In the genomic region with DNA sequence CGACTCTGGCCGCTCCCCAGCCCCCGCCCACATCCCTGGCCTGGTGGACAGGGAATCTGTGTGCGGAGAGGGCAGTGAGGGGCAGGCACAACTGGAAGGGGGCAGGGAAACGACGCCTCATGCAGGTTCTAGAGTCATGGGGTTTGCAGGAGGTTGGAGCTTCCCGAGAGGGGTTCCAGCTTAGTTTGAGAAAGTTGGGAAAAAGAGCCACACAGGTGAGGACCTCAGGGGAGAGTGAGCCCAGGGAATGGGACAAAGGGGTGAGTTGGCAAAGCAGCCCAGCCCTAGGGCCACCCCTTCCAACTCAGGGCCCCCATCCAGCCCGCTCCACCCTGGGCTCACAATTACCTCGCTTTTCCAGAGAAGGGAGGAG, we compare ENCODE assay signal across 9 cellular contexts. TPM values are rescaled to one million over a fixed set of nuclear protein-coding genes. Genes with fewer than 3 reads are reported as not detected.
A peak's percentile ranks its signal among the peaks of the same experiment; 100 is the strongest.
DNase-seq lines count a peak whose midpoint lies in the region; ATAC-seq and TF ChIP-seq lines count a peak whose summit lies in the region.
"Had no signal": no experiment of that assay in that cellular context is flagged by ENCODE, and none has a peak within 500 bp of the region (broad histone marks: within the 10 kb centered on the region; RNA-seq: fewer than 3 reads in every experiment).

No MANE protein-coding gene starts in this region.

- H3K4me1 ChIP-seq in duodenal mucosa (ENCODE audit: control insufficient read depth in 1 of 2, insufficient read depth in 2 of 2, low read length in 2 of 2) (peaks cover 40 to 47% of the 10 kb centered on the region in 2 donors), lung (ENCODE audit: control insufficient read depth in 2 of 2, insufficient read depth in 2 of 2, low read length in 2 of 2) (peaks cover 0 to 12% of the 10 kb centered on the region in 2 donors), transverse colon (peaks cover 11 to 52% (median 16%) of the 10 kb centered on the region in 4 donors)

- TF ChIP-seq POLR2A in transverse colon (IDR thresholded peaks at IDR 0.05): no peak

- TF ChIP-seq CTCF in AG09309 (IDR thresholded peaks at IDR 0.05; ENCODE audit: control insufficient read depth, insufficient read depth, low read depth, low read length, missing control alignments) (no peak), lung (IDR thresholded peaks at IDR 0.05; ENCODE audit: control extremely low read depth, extremely low read depth) (no peak), transverse colon (IDR thresholded peaks at IDR 0.05) (no peak)

- intact Hi-C loops in transverse colon (cut with DNase I; ENCODE audit: low total_unique reads): no loop called here

- DNase-seq in AG09309 (ENCODE audit: low read depth) (no peak), LHCN-M2 (ENCODE audit: low read depth) (peak; percentile 91), lung (ENCODE audit: low spot score) (no peak), transverse colon (peak; percentile 54)
- no peak for DNase-seq in stimulated activated CD4-positive, alpha-beta T cell treated with anti-CD3 and anti-CD28 coated beads, Interleukin-4, amount 100 ng/mL, for 4 hours
- no peak for DNase-seq in activated CD4-positive, CD25-positive, alpha-beta regulatory T cell (lab: John Stamatoyannopoulos, UW)

- TF ChIP-seq EP300 in transverse colon (IDR thresholded peaks at IDR 0.05; ENCODE audit: low read depth): no peak

- ATAC-seq in lung (ENCODE audit: insufficient read depth, low FRiP score) (no peak), GM21360 (IDR thresholded peaks at IDR 0.05; ENCODE audit: unreplicated experiment) (no peak)

- WGBS in lung, 2 donors: 10 to 11% methylated on average over 7 to 9 of the region's 9 CpGs
- 18% methylated on average over 9 of the region's 9 CpGs; no CpG with 5 or more reads in 1 of the 2 donors for WGBS in transverse colon (ENCODE audit: low coverage in 1 of 2), 2 donors

- H3K36me3 ChIP-seq in duodenal mucosa (ENCODE audit: control insufficient read depth in 1 of 2, insufficient read depth in 2 of 2, low read length in 2 of 2): peaks cover 3 to 14% of the 10 kb centered on the region in 2 donors
- peaks cover 0 to 3% of the 10 kb centered on the region in 2 donors for H3K36me3 ChIP-seq in lung (ENCODE audit: control insufficient read depth in 2 of 2, insufficient read depth in 2 of 2, low read length in 2 of 2)
- H3K36me3 ChIP-seq in transverse colon: no peaks in the 10 kb centered on the region
- H3K36me3 ChIP-seq: neutrophil had no signal

- peaks cover 0 to 4% of the 10 kb centered on the region in 2 donors for H3K27me3 ChIP-seq in duodenal mucosa (ENCODE audit: control insufficient read depth in 1 of 2, insufficient read depth in 2 of 2, low read length in 2 of 2)
- no peaks in the 10 kb centered on the region for H3K27me3 ChIP-seq in lung (ENCODE audit: control insufficient read depth, insufficient read depth)
- H3K27me3 ChIP-seq in transverse colon: peaks cover 9% of the 10 kb centered on the region

- H3K27ac ChIP-seq in duodenal mucosa (ENCODE audit: low read depth, low read length) (peak overlapping the region; percentile 96), lung (ENCODE audit: low read depth in 1 of 2, low read length in 1 of 2) (peak overlapping the region; percentile 66 to 82), transverse colon (peak overlapping the region; percentile 88 to 93 (median 91))
- H3K27ac ChIP-seq: neutrophil had no signal

- peak overlapping the region; percentile 73 to 75 for H3K9ac ChIP-seq in duodenal mucosa (ENCODE audit: low read depth in 1 of 2, low read length in 2 of 2)

- H3K9me3 ChIP-seq in duodenal mucosa (ENCODE audit: control insufficient read depth in 1 of 2, low read length in 2 of 2): no peaks in the 10 kb centered on the region
- H3K9me3 ChIP-seq in lung (ENCODE audit: control insufficient read depth in 2 of 2, insufficient read depth in 1 of 2, low read length in 1 of 2): no peaks in the 10 kb centered on the region
- H3K9me3 ChIP-seq in transverse colon: no peaks in the 10 kb centered on the region
- H3K9me3 ChIP-seq: neutrophil had no signal

- H3K4me3 ChIP-seq in AG09309 (ENCODE audit: control insufficient read depth, low read depth, low read length) (peak overlapping the region; percentile 71), duodenal mucosa (ENCODE audit: low read depth in 1 of 2, low read length in 2 of 2) (peak overlapping the region; percentile 76 to 86), lung (peak overlapping the region; percentile 50), transverse colon (peak overlapping the region; percentile 11 to 58 (median 46))

- in situ Hi-C loops in transverse colon (cut with MboI; ENCODE audit: low pct_ligation_motif_present in 1 of 4, low pct_unique_long_range_greater_than_20kb in 1 of 4, low sequenced_read_pairs in 3 of 4): no loop called here

RNA-seq across cellular contexts. Expression of a gene that starts 1.7 kb away (rescaled TPM):
- total RNA-seq in LHCN-M2 (2014; rRNA removed): 36.2 and 51.4 TPM in 2 replicates
- 21.2 TPM for polyA plus RNA-seq in LHCN-M2 (2012)
- 10 to 100 TPM; 37.5 to 46.0 TPM for total RNA-seq in lung
- polyA plus RNA-seq in lung: 10 to 100 TPM; 21.9 to 23.7 TPM
- total RNA-seq in transverse colon: 10 to 100 TPM; 29.7 to 46.4 (median 41.9) TPM

RNA-seq across cellular contexts. Expression of a gene that starts 14.9 kb away (rescaled TPM):
- 5.6 and 23.2 TPM in 2 replicates for total RNA-seq in LHCN-M2 (2014; rRNA removed)
- polyA plus RNA-seq in LHCN-M2 (2012): 26.3 TPM
- 10 to 100 TPM; 22.7 to 40.7 TPM for total RNA-seq in lung
- 10 to 100 TPM; 33.1 to 72.3 TPM for polyA plus RNA-seq in lung
- total RNA-seq in transverse colon: 10 to 100 TPM; 12.9 to 53.9 (median 34.5) TPM

RNA-seq across cellular contexts. Expression of a gene that starts 18.2 kb away (rescaled TPM):
- total RNA-seq in LHCN-M2 (2014; rRNA removed) (58.6 and 65.4 TPM in 2 replicates), lung (10 to 100 TPM; 39.5 to 65.0 TPM), transverse colon (100 to 1,000 TPM in 1 of 4 donors, 10 to 100 TPM in 3; 59.5 to 101 (median 62.7) TPM)
- polyA plus RNA-seq in LHCN-M2 (2012): 110 TPM
- polyA plus RNA-seq in lung: 10 to 100 TPM; 55.9 to 56.7 TPM

RNA-seq across cellular contexts. Expression of a gene that starts 18.5 kb away (rescaled TPM):
- 40.0 and 55.8 TPM in 2 replicates for total RNA-seq in LHCN-M2 (2014; rRNA removed)
- 36.3 TPM for polyA plus RNA-seq in LHCN-M2 (2012)
- 10 to 100 TPM; 36.1 to 42.3 TPM for total RNA-seq in lung
- polyA plus RNA-seq in lung: 10 to 100 TPM; 15.4 to 27.9 TPM
- total RNA-seq in transverse colon: 1 to 10 TPM in 2 of 4 donors, not detected in 2; 2.3 to 7.0 TPM

RNA-seq across cellular contexts. Expression of a gene that starts 18.6 kb away (rescaled TPM):
- total RNA-seq in LHCN-M2 (2014; rRNA removed): 0.63 and 1.5 TPM in 2 replicates
- 1.3 TPM for polyA plus RNA-seq in LHCN-M2 (2012)
- total RNA-seq in lung: 10 to 100 TPM in 1 of 2 donors, 1 to 10 TPM in 1; 3.4 to 16.9 TPM
- 1 to 10 TPM; 7.3 TPM for polyA plus RNA-seq in lung
- 1 to 10 TPM in 1 of 4 donors, under 1 TPM in 1, not detected in 2; 0.82 to 1.3 TPM for total RNA-seq in transverse colon

Comparison
In these comparisons a context has a peak if more than half of its experiments do, and no peak if none do; other contexts are left out.
1. DNase-seq: peak in LHCN-M2 (single experiment) and transverse colon (single experiment); none in AG09309 (single experiment), lung (single experiment), stimulated activated CD4-positive, alpha-beta T cell treated with anti-CD3 and anti-CD28 coated beads, Interleukin-4, amount 100 ng/mL, for 4 hours (0 of 2) and activated CD4-positive, CD25-positive, alpha-beta regulatory T cell (0 of 4).
2. Peak in every context shown above with its lines, with median percentiles within 50 percentile points of each other: H3K4me3 ChIP-seq and H3K27ac ChIP-seq.